Comparison of ENCODE assay signal across 14 cellular contexts in the genomic region with DNA sequence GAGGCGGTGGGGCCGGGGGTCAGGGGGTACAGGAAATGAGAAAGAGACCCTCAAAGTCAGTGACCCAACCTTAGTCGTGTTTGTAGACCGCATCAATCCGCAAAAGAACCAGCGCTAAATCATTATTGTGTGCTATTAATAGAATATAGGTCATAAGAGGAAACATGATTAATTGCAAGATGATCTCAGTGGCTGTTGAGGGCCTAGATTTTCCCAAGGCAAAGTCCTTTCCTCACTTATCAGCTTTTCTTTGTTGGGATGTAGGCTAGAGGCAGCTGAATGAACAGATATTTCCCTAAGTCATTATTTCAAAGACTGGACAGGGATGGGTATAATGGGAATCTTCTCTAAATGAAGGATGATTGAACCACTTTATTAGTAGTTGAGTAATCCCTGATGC.
DNase-seq lines count a peak whose midpoint lies in the region; ATAC-seq and TF ChIP-seq lines count a peak whose summit lies in the region.
"Had no signal": no experiment of that assay in that cellular context is flagged by ENCODE, and none has a peak within 500 bp of the region (broad histone marks: within the 10 kb centered on the region; RNA-seq: fewer than 3 reads in every experiment).

No MANE protein-coding gene starts in this region.

- intact Hi-C loops in breast epithelium (cut with DNase I; ENCODE audit: low total_unique reads), result loop anchor here (5.0 kb wide), 1 partner anchor 34 kb away; no protein-coding TSS in a partner anchor
- intact Hi-C loops in MCF 10A (cut with micrococcal nuclease), result no loop called here
- intact Hi-C loops in adrenal gland (cut with DNase I), result no loop called here

- H3K27ac ChIP-seq in breast epithelium, result peak overlapping the region; percentile 62 to 68
- peak overlapping the region; percentile 1 for H3K27ac ChIP-seq in mesodermal cell (ENCODE audit: low read depth, low read length, severe bottlenecking)
- H3K27ac ChIP-seq in adrenal gland, result peak overlapping the region in 2 of 5 donors; percentile 52 to 62

- CTCF ChIA-PET in MCF 10A (lab: Yijun Ruan, JAX), result no interaction called here

- TF ChIP-seq POLR2A in breast epithelium (IDR thresholded peaks at IDR 0.05), result no peak
- TF ChIP-seq POLR2A in adrenal gland (IDR thresholded peaks at IDR 0.05), result no peak

- no peaks in the 10 kb centered on the region for H3K9me3 ChIP-seq in breast epithelium
- H3K9me3 ChIP-seq in mesodermal cell (ENCODE audit: control insufficient read depth, low read length), result no peaks in the 10 kb centered on the region
- H3K9me3 ChIP-seq in adrenal gland (replicated peaks in 1 of 3), result no peaks in the 10 kb centered on the region
- H3K9me3 ChIP-seq: mucosa of descending colon, upper lobe of left lung had no signal

- H3K4me3 Mint-ChIP-seq in MCF 10A (ENCODE audit: unreplicated experiment) (no peak overlapping the region), brain (no peak overlapping the region)

- POLR2A ChIA-PET in MCF 10A (lab: Yijun Ruan, JAX), result no interaction called here

- peaks cover 5% of the 10 kb centered on the region for H3K36me3 Mint-ChIP-seq in MCF 10A (ENCODE audit: insufficient read depth, unreplicated experiment)
- peaks cover 5% of the 10 kb centered on the region for H3K36me3 Mint-ChIP-seq in brain

- H3K4me1 Mint-ChIP-seq in MCF 10A (ENCODE audit: insufficient read depth, unreplicated experiment) (no peaks in the 10 kb centered on the region), brain (peaks cover 42% of the 10 kb centered on the region)

- H3K4me1 ChIP-seq in breast epithelium (no peaks in the 10 kb centered on the region), mesodermal cell (ENCODE audit: control insufficient read depth, insufficient read depth, low read length, poor library complexity, severe bottlenecking) (peaks cover 3% of the 10 kb centered on the region), adrenal gland (replicated peaks in 1 of 2) (peaks cover 11 to 18% of the 10 kb centered on the region in 2 donors)

- BruUV-seq in MCF 10A (replicated peaks; lab: Mats Ljungman, UMichigan), result no TSS peak

- 94 to 95% methylated on average over 6 of the region's 6 CpGs for WGBS in mesodermal cell (ENCODE audit: insufficient coverage in 2 of 2), 2 experiments
- 19 to 23% (median 20%) methylated on average over 6 of the region's 6 CpGs for WGBS in adrenal gland, 4 donors

- no peak overlapping the region for H3K4me3 ChIP-seq in breast epithelium
- no peak overlapping the region for H3K4me3 ChIP-seq in mesodermal cell (ENCODE audit: extremely low read depth, insufficient read depth, low read length, poor library complexity, severe bottlenecking)
- no peak overlapping the region for H3K4me3 ChIP-seq in adrenal gland
- H3K4me3 ChIP-seq: mucosa of descending colon, upper lobe of left lung had no signal

- H3K27me3 ChIP-seq in breast epithelium, result no peaks in the 10 kb centered on the region
- H3K27me3 ChIP-seq in adrenal gland, result no peaks in the 10 kb centered on the region
- H3K27me3 ChIP-seq: upper lobe of left lung had no signal

- DNase-seq in breast epithelium (ENCODE audit: low spot score in 2 of 2) (no peak), MCF 10A (ENCODE audit: unreplicated experiment) (no peak), adrenal gland (no peak), SK-N-DZ (ENCODE audit: low spot score) (no peak), cerebellar cortex (ENCODE audit: low spot score) (no peak)
- DNase-seq: DND-41, mucosa of descending colon, NCI-H446, upper lobe of left lung had no signal

- no peaks in the 10 kb centered on the region for H3K36me3 ChIP-seq in breast epithelium
- no peaks in the 10 kb centered on the region for H3K36me3 ChIP-seq in mesodermal cell (ENCODE audit: control insufficient read depth, insufficient read depth, low read length)
- no peaks in the 10 kb centered on the region for H3K36me3 ChIP-seq in adrenal gland (replicated peaks in 1 of 2)
- H3K36me3 ChIP-seq: upper lobe of left lung had no signal

- no peak for TF ChIP-seq CTCF in breast epithelium (IDR thresholded peaks at IDR 0.05)
- TF ChIP-seq CTCF in MCF 10A (IDR thresholded peaks at IDR 0.05; ENCODE audit: unreplicated experiment), result no peak
- no peak for TF ChIP-seq CTCF in brain (conservative IDR thresholded peaks at IDR 0.05)
- TF ChIP-seq CTCF in adrenal gland (IDR thresholded peaks at IDR 0.05), result no peak

- H3K9me3 Mint-ChIP-seq in MCF 10A (ENCODE audit: unreplicated experiment) (no peaks in the 10 kb centered on the region), brain (no peaks in the 10 kb centered on the region)

- H3K27ac Mint-ChIP-seq in MCF 10A (ENCODE audit: low read depth, unreplicated experiment) (no peak overlapping the region), brain (peak overlapping the region in 4 of 5 experiments; percentile 64 to 97 (median 86))

- H3K27me3 Mint-ChIP-seq in MCF 10A (ENCODE audit: insufficient read depth, unreplicated experiment) (no peaks in the 10 kb centered on the region), brain (no peaks in the 10 kb centered on the region)

- ATAC-seq in GM18502 (IDR thresholded peaks at IDR 0.05; ENCODE audit: poor library complexity, unreplicated experiment), result no peak
- ATAC-seq: Right ventricle myocardium inferior, sciatic nerve had no signal
